Comparison of ENCODE assay signal across 8 cellular contexts in genomic region chr16:48623304-48624016, GRCh38. TPM values are rescaled to one million over a fixed set of nuclear protein-coding genes. Genes with fewer than 3 reads are reported as not detected.
DNase-seq lines count a peak whose midpoint lies in the region; FAIRE-seq and TF ChIP-seq lines count a peak whose summit lies in the region.

No MANE protein-coding gene starts in this region.

- no peaks in the 10 kb centered on the region for H3K79me2 ChIP-seq in Loucy (ENCODE audit: insufficient read depth, low read length)

- no peaks in the 10 kb centered on the region for H3K36me3 Mint-ChIP-seq in activated naive CD8-positive, alpha-beta T cell
- H3K36me3 Mint-ChIP-seq in glutamatergic neuron (ENCODE audit: unreplicated experiment) (no peaks in the 10 kb centered on the region), osteocyte (ENCODE audit: unreplicated experiment) (no peaks in the 10 kb centered on the region)

- peak overlapping the region; percentile 92 for H2AFZ ChIP-seq in Loucy (ENCODE audit: low read length)

- H3K4me3 ChIP-seq in Loucy (ENCODE audit: low read length, poor library complexity, severe bottlenecking) (peak overlapping the region; percentile 73), SK-N-MC (peak overlapping the region; percentile 67), tibial artery (peak overlapping the region; percentile 49 to 56)

- TF ChIP-seq CTCF in Loucy (conservative IDR thresholded peaks at IDR 0.05; ENCODE audit: low read length) (peak; percentile 94), glutamatergic neuron (IDR thresholded peaks at IDR 0.05; ENCODE audit: partially characterized antibody, unreplicated experiment) (peak; percentile 98), osteocyte (IDR thresholded peaks at IDR 0.05) (peak; percentile 99), tibial artery (IDR thresholded peaks at IDR 0.05) (peak; percentile 95 to 99)

- H3K4me3 Mint-ChIP-seq in activated naive CD8-positive, alpha-beta T cell, result peak overlapping the region; percentile 85
- H3K4me3 Mint-ChIP-seq in glutamatergic neuron (ENCODE audit: unreplicated experiment), result peak overlapping the region; percentile 82
- H3K4me3 Mint-ChIP-seq in osteocyte (ENCODE audit: unreplicated experiment), result peak overlapping the region; percentile 73

- no peaks in the 10 kb centered on the region for H3K9me3 ChIP-seq in Loucy (ENCODE audit: insufficient read depth, low read depth, low read length)
- no peaks in the 10 kb centered on the region for H3K9me3 ChIP-seq in SK-N-MC (ENCODE audit: low read depth, low read length)
- H3K9me3 ChIP-seq in tibial artery, result no peaks in the 10 kb centered on the region

- TF ChIP-seq POLR2A in H54 (IDR thresholded peaks at IDR 0.05; ENCODE audit: low read depth, low read length), result no peak; the same call in 1 of the 2 replicates

- H3K27me3 Mint-ChIP-seq in activated naive CD8-positive, alpha-beta T cell, result no peaks in the 10 kb centered on the region
- H3K27me3 Mint-ChIP-seq in glutamatergic neuron (ENCODE audit: unreplicated experiment) (peaks cover 3% of the 10 kb centered on the region), osteocyte (ENCODE audit: unreplicated experiment) (peaks cover 15% of the 10 kb centered on the region)

- H3K27ac ChIP-seq in SK-N-MC (no peak overlapping the region), tibial artery (peak overlapping the region; percentile 68)

- peak overlapping the region; percentile 84 for H3K4me2 ChIP-seq in Loucy (ENCODE audit: low read depth, low read length, poor library complexity, severe bottlenecking)

- H3K4me1 ChIP-seq in Loucy (ENCODE audit: insufficient read depth, low read length, poor library complexity, severe bottlenecking), result peaks cover 15% of the 10 kb centered on the region
- H3K4me1 ChIP-seq in tibial artery, result peaks cover 0 to 18% (median 6%) of the 10 kb centered on the region in 4 donors

- DNase-seq in H54 (ENCODE audit: insufficient read length, low spot score), result peak; percentile 90
- no peak for DNase-seq in SK-N-MC (ENCODE audit: low read depth, low spot score)
- peak; percentile 90 for DNase-seq in glutamatergic neuron
- DNase-seq in osteocyte (ENCODE audit: extremely low spot score, unreplicated experiment), result peak; percentile 94
- peak; percentile 78 to 91 for DNase-seq in tibial artery

- H3K4me1 Mint-ChIP-seq in activated naive CD8-positive, alpha-beta T cell (ENCODE audit: low read depth), result peaks cover 36% of the 10 kb centered on the region
- peaks cover 5% of the 10 kb centered on the region for H3K4me1 Mint-ChIP-seq in glutamatergic neuron (ENCODE audit: low read depth, unreplicated experiment)
- H3K4me1 Mint-ChIP-seq in osteocyte (ENCODE audit: unreplicated experiment), result peaks cover 9% of the 10 kb centered on the region

- no peaks in the 10 kb centered on the region for H4K20me1 ChIP-seq in Loucy (ENCODE audit: insufficient read depth, low read length, poor library complexity, severe bottlenecking)

- H3K9me2 ChIP-seq in Loucy (replicated peaks; ENCODE audit: low read depth, low read length), result no peaks in the 10 kb centered on the region

- FAIRE-seq in G401.6 (lab: Jason Lieb, UNC) (peak; percentile 34), H54 (lab: Jason Lieb, UNC) (peak; percentile 70)

- H3K9me3 Mint-ChIP-seq in activated naive CD8-positive, alpha-beta T cell (ENCODE audit: low read depth), result no peaks in the 10 kb centered on the region
- H3K9me3 Mint-ChIP-seq in glutamatergic neuron (ENCODE audit: unreplicated experiment) (peaks cover 5% of the 10 kb centered on the region), osteocyte (ENCODE audit: unreplicated experiment) (no peaks in the 10 kb centered on the region)

- H3K36me3 ChIP-seq in Loucy (ENCODE audit: insufficient read depth, low read length), result no peaks in the 10 kb centered on the region
- no peaks in the 10 kb centered on the region for H3K36me3 ChIP-seq in SK-N-MC (ENCODE audit: insufficient read depth, low read length)
- H3K36me3 ChIP-seq in tibial artery, result no peaks in the 10 kb centered on the region

- no peaks in the 10 kb centered on the region for H3F3A ChIP-seq in Loucy (ENCODE audit: low read depth)

- H3K27me3 ChIP-seq in Loucy (ENCODE audit: insufficient read depth, low read length, poor library complexity, severe bottlenecking) (no peaks in the 10 kb centered on the region), tibial artery (no peaks in the 10 kb centered on the region)

- H3K27ac Mint-ChIP-seq in activated naive CD8-positive, alpha-beta T cell, result peak overlapping the region; percentile 81
- H3K27ac Mint-ChIP-seq in glutamatergic neuron (ENCODE audit: unreplicated experiment), result peak overlapping the region; percentile 94
- H3K27ac Mint-ChIP-seq in osteocyte (ENCODE audit: unreplicated experiment), result peak overlapping the region; percentile 80

- H3K9ac ChIP-seq in Loucy (ENCODE audit: low read depth, low read length, poor library complexity, severe bottlenecking) (peak overlapping the region; percentile 62), SK-N-MC (ENCODE audit: insufficient read length) (no peak overlapping the region)

- intact Hi-C loops in tibial artery (cut with DNase I; ENCODE audit: low total_unique reads), result loop anchor here (10.0 kb wide), 2 partner anchors 79 to 389 kb away; no protein-coding TSS in a partner anchor

RNA-seq across cellular contexts. Expression of gene N4BP1, which starts 13.5 kb away (rescaled TPM):
- total RNA-seq in glutamatergic neuron (ENCODE audit: unreplicated experiment) (45.7 TPM), osteocyte (26.6 and 29.3 TPM in 2 replicates)
